Comparison of ENCODE assay signal across 26 cellular contexts in genomic region chr1:7509593-7509992, GRCh38.
DNase-seq lines count a peak whose midpoint lies in the region; ATAC-seq and TF ChIP-seq lines count a peak whose summit lies in the region.
"Had no signal": no experiment of that assay in that cellular context is flagged by ENCODE, and none has a peak within 500 bp of the region (broad histone marks: within the 10 kb centered on the region; RNA-seq: fewer than 3 reads in every experiment).

No MANE protein-coding gene starts in this region.

- H3K36me3 ChIP-seq in HEK293 (ENCODE audit: control insufficient read depth in 2 of 2, insufficient read depth in 1 of 2, low read length in 2 of 2) (no peaks in the 10 kb centered on the region), neuronal stem cell (replicated peaks in 1 of 2; ENCODE audit: control insufficient read depth in 2 of 2, insufficient read depth in 2 of 2, low read length in 2 of 2) (no peaks in the 10 kb centered on the region)
- H3K36me3 ChIP-seq: SJCRH30 had no signal

- peak; percentile 24 for ATAC-seq in left colon
- ATAC-seq: HCT116, PC-3, Right ventricle myocardium inferior, SK-N-SH treated with all-trans-retinoic acid at 6 μM for 48 hours had no signal

- H3K4ac ChIP-seq in neuronal stem cell (ENCODE audit: low read length): no peak overlapping the region

- H3K4me3 ChIP-seq in HEK293 (ENCODE audit: low read depth, low read length) (no peak overlapping the region), neuronal stem cell (ENCODE audit: low read length in 2 of 2) (no peak overlapping the region)
- H3K4me3 ChIP-seq: SJCRH30 had no signal

- H2BK5ac ChIP-seq in neuronal stem cell (ENCODE audit: low read length): no peak overlapping the region

- DNase-seq in NCI-H146 (lab: John Stamatoyannopoulos, UW) (peak; percentile 20), NCI-H146 treated with DMSO at 0.1 percent for 48 hours (lab: John Stamatoyannopoulos, UW; ENCODE audit: unreplicated experiment) (no peak), left colon (no peak), neuronal stem cell (ENCODE audit: low spot score) (no peak), DMS153 (lab: John Stamatoyannopoulos, UW) (no peak), NCI-H2227 (lab: John Stamatoyannopoulos, UW; ENCODE audit: unreplicated experiment) (no peak)
- no peak for DNase-seq in activated CD4-positive, CD25-positive, alpha-beta regulatory T cell treated with anti-CD3 and anti-CD28 coated beads, Interleukin-2, amount 50 U/mL, for 72 hours
- DNase-seq: 8988T; CD4-positive, alpha-beta memory T cell; COR-L47; DND-41; NCI-H1092; NCI-H1417 treated with DMSO at 0.1 percent for 48 hours; NCI-H187 treated with DMSO at 0.1 percent for 48 hours; NCI-H2107; NCI-H446; NCI-H526; NCI-H82; NK-92 treated with Interleukin-12 subunit alpha and Interleukin-12 subunit beta, amount 100 ng/mL, for 24 hours; PC-3; SJCRH30 had no signal

- WGBS in neuronal stem cell (ENCODE audit: extremely low coverage in 2 of 2, insufficient read length in 2 of 2, insufficient replicate concordance in 1 of 2), 2 donors: no CpG with 5 or more reads among the region's 7 CpGs

- no peak overlapping the region for H3K23ac ChIP-seq in neuronal stem cell (ENCODE audit: low read depth, low read length, poor library complexity)

- H3K9me3 ChIP-seq in HEK293 (ENCODE audit: control insufficient read depth, insufficient read depth, low read depth, low read length): no peaks in the 10 kb centered on the region
- H3K9me3 ChIP-seq in neuronal stem cell (replicated peaks in 1 of 2; ENCODE audit: control insufficient read depth in 2 of 2, insufficient read depth in 1 of 2, low read depth in 1 of 2, low read length in 2 of 2): no peaks in the 10 kb centered on the region

- no peak for TF ChIP-seq CTCF in HEK293 (tag by site-specific recombination; IDR thresholded peaks at IDR 0.05)

- H4K8ac ChIP-seq in neuronal stem cell (ENCODE audit: low read depth, low read length): no peak overlapping the region

- H2BK120ac ChIP-seq in neuronal stem cell (ENCODE audit: low read depth, low read length): no peak overlapping the region

- CTCF ChIA-PET in HEK293 (lab: Yijun Ruan, JAX): interaction anchor here (0.7 kb wide), 2 partner anchors 13 to 127 kb away, joined by 4 read pairs; no protein-coding TSS in a partner anchor

- H3K79me1 ChIP-seq in neuronal stem cell (ENCODE audit: low read depth, low read length): no peaks in the 10 kb centered on the region

- intact Hi-C loops in left colon (cut with DNase I, micrococcal nuclease): no loop called here

- H3K27ac ChIP-seq in HEK293 (ENCODE audit: extremely low read depth, low read depth, low read length) (no peak overlapping the region), neuronal stem cell (replicated peaks; ENCODE audit: low read length) (no peak overlapping the region)
- H3K27ac ChIP-seq: KMS-11, SJCRH30 had no signal

- no peak overlapping the region for H3K4me2 ChIP-seq in neuronal stem cell (ENCODE audit: insufficient read depth, low read length, poor library complexity, severe bottlenecking)
- H3K4me2 ChIP-seq: KMS-11 had no signal

- H3K14ac ChIP-seq in neuronal stem cell (ENCODE audit: low read length): no peak overlapping the region

- H4K91ac ChIP-seq in neuronal stem cell (ENCODE audit: low read depth, low read length, poor library complexity): no peak overlapping the region

- no peak overlapping the region for H2AK5ac ChIP-seq in neuronal stem cell (ENCODE audit: low read depth, low read length)

- no peak overlapping the region for H2BK12ac ChIP-seq in neuronal stem cell (ENCODE audit: low read length)

- no peak overlapping the region for H2AFZ ChIP-seq in neuronal stem cell (ENCODE audit: low read length)

- H3K18ac ChIP-seq in neuronal stem cell (ENCODE audit: low read length): peak overlapping the region; percentile 27

- POLR2A ChIA-PET in HEK293 (lab: Yijun Ruan, JAX): no interaction called here

- peaks cover 0 to 15% (median 2%) of the 10 kb centered on the region in 3 experiments for H3K27me3 ChIP-seq in neuronal stem cell (ENCODE audit: control insufficient read depth in 3 of 3, insufficient read depth in 3 of 3, low read depth in 1 of 3, low read length in 3 of 3)

- H2BK15ac ChIP-seq in neuronal stem cell (ENCODE audit: low read length): no peak overlapping the region

- no peaks in the 10 kb centered on the region for H3K4me1 ChIP-seq in HEK293 (ENCODE audit: control insufficient read depth, insufficient read depth, low read length)
- peaks cover 0 to 6% of the 10 kb centered on the region in 2 donors for H3K4me1 ChIP-seq in neuronal stem cell (ENCODE audit: control insufficient read depth in 2 of 2, insufficient read depth in 1 of 2, low read depth in 1 of 2, low read length in 2 of 2)
- H3K4me1 ChIP-seq: SJCRH30 had no signal

- H3K9ac ChIP-seq in neuronal stem cell (ENCODE audit: low read depth, low read length, poor library complexity): peak overlapping the region; percentile 3
- H3K9ac ChIP-seq: KMS-11 had no signal

TF ChIP-seq in HEK293, 187 proteins besides CTCF, POLR2A, EP300 and RAD21 (continues in another document):
- TF ChIP-seq ZFP37 (tag by site-specific recombination; IDR thresholded peaks at IDR 0.05): no peak
- TF ChIP-seq, protein P1, sequence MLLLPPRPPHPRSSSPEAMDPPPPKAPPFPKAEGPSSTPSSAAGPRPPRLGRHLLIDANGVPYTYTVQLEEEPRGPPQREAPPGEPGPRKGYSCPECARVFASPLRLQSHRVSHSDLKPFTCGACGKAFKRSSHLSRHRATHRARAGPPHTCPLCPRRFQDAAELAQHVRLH (tag by site-specific recombination; IDR thresholded peaks at IDR 0.05): no peak
- no peak for TF ChIP-seq ZNF433 (tag by site-specific recombination; IDR thresholded peaks at IDR 0.05; ENCODE audit: low read depth)
- TF ChIP-seq, protein P2, sequence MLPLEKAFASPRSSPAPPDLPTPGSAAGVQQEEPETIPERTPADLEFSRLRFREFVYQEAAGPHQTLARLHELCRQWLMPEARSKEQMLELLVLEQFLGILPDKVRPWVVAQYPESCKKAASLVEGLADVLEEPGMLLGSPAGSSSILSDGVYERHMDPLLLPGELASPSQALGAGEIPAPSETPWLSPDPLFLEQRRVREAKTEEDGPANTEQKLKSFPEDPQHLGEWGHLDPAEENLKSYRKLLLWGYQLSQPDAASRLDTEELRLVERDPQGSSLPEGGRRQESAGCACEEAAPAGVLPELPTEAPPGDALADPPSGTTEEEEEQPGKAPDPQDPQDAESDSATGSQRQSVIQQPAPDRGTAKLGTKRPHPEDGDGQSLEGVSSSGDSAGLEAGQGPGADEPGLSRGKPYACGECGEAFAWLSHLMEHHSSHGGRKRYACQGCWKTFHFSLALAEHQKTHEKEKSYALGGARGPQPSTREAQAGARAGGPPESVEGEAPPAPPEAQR (tag by site-specific recombination; IDR thresholded peaks at IDR 0.05): no peak
- TF ChIP-seq, protein P3, sequence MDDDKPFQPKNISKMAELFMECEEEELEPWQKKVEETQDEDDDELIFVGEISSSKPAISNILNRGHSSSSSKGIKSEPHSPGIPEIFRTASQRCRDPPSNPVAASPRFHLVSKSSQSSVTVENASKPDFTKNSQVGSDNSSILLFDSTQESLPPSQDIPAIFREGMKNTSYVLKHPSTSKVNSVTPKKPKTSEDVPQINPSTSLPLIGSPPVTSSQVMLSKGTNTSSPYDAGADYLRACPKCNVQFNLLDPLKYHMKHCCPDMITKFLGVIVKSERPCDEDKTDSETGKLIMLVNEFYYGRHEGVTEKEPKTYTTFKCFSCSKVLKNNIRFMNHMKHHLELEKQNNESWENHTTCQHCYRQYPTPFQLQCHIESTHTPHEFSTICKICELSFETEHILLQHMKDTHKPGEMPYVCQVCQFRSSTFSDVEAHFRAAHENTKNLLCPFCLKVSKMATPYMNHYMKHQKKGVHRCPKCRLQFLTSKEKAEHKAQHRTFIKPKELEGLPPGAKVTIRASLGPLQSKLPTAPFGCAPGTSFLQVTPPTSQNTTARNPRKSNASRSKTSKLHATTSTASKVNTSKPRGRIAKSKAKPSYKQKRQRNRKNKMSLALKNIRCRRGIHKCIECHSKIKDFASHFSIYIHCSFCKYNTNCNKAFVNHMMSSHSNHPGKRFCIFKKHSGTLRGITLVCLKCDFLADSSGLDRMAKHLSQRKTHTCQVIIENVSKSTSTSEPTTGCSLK (tag by site-specific recombination; IDR thresholded peaks at IDR 0.05): no peak
- TF ChIP-seq, protein P4, sequence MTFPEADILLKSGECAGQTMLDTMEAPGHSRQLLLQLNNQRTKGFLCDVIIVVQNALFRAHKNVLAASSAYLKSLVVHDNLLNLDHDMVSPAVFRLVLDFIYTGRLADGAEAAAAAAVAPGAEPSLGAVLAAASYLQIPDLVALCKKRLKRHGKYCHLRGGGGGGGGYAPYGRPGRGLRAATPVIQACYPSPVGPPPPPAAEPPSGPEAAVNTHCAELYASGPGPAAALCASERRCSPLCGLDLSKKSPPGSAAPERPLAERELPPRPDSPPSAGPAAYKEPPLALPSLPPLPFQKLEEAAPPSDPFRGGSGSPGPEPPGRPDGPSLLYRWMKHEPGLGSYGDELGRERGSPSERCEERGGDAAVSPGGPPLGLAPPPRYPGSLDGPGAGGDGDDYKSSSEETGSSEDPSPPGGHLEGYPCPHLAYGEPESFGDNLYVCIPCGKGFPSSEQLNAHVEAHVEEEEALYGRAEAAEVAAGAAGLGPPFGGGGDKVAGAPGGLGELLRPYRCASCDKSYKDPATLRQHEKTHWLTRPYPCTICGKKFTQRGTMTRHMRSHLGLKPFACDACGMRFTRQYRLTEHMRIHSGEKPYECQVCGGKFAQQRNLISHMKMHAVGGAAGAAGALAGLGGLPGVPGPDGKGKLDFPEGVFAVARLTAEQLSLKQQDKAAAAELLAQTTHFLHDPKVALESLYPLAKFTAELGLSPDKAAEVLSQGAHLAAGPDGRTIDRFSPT (tag by site-specific recombination; IDR thresholded peaks at IDR 0.05): no peak
- TF ChIP-seq WT1 (tag by site-specific recombination; IDR thresholded peaks at IDR 0.05): no peak
